ENCODE assay signal across 8 cellular contexts in genomic region chr14:105414456-105415371, GRCh38. TPM values are rescaled to one million over a fixed set of nuclear protein-coding genes. Genes with fewer than 3 reads are reported as not detected.
DNase-seq lines count a peak whose midpoint lies in the region; ATAC-seq and TF ChIP-seq lines count a peak whose summit lies in the region.

No MANE protein-coding gene starts in this region.

- WGBS in iPS DF 6.9 (ENCODE audit: insufficient coverage, insufficient read length) = no CpG with 5 or more reads among the region's 79 CpGs

- DNase-seq in AG09309 (ENCODE audit: low read depth) = no peak
- DNase-seq in LHCN-M2 (ENCODE audit: low read depth) = peak; percentile 17
- DNase-seq in T-helper 2 cell treated with Interferon-gamma antibody and Interleukin-4, amounts not matched to agents 5 μg/mL and 100 μg/mL, for 36 hours (ENCODE audit: low spot score) = peak; percentile 74
- peak; percentile 68 for DNase-seq in astrocyte of the spinal cord (ENCODE audit: low read depth, low spot score)
- DNase-seq in iPS DF 6.9 (ENCODE audit: low read depth, low spot score) = no peak
- DNase-seq in retinal pigment epithelial cell (ENCODE audit: low read depth) = no peak
- DNase-seq in NK-92 treated with Interleukin-12 subunit alpha and Interleukin-12 subunit beta, amount 100 ng/mL, for 24 hours (lab: John Stamatoyannopoulos, UW) = no peak

- H3K36me3 ChIP-seq in iPS DF 6.9 (ENCODE audit: control insufficient read depth, insufficient read depth, low read length) = no peaks in the 10 kb centered on the region

- peaks cover 2% of the 10 kb centered on the region; the same call in 1 of the 2 replicates for H3K4me1 ChIP-seq in iPS DF 6.9 (ENCODE audit: control insufficient read depth, insufficient read depth, low read length)

- H3K9me3 Mint-ChIP-seq in T-helper 2 cell treated with Interferon-gamma antibody and Interleukin-4, amounts not matched to agents 5 μg/mL and 100 μg/mL, for 36 hours = no peaks in the 10 kb centered on the region

- in situ Hi-C loops in astrocyte of the spinal cord (cut with HindIII; ENCODE audit: low sequenced_read_pairs) = no loop called here

- H3K27me3 ChIP-seq in iPS DF 6.9 (ENCODE audit: control insufficient read depth, insufficient read depth, low read length) = peaks cover 8% of the 10 kb centered on the region; the same call in 1 of the 2 replicates

- H3K4me3 Mint-ChIP-seq in T-helper 2 cell treated with Interferon-gamma antibody and Interleukin-4, amounts not matched to agents 5 μg/mL and 100 μg/mL, for 36 hours = peak overlapping the region; percentile 71

- peak overlapping the region; percentile 23 for H3K4me3 ChIP-seq in AG09309 (ENCODE audit: control insufficient read depth, low read depth, low read length)
- H3K4me3 ChIP-seq in astrocyte of the spinal cord (ENCODE audit: low read depth, low read length) = peak overlapping the region; percentile 27
- peak overlapping the region; percentile 33; the same call in 1 of the 2 replicates for H3K4me3 ChIP-seq in iPS DF 6.9 (ENCODE audit: low read length)
- peak overlapping the region; percentile 35 for H3K4me3 ChIP-seq in retinal pigment epithelial cell (ENCODE audit: low read length)

- H3K27me3 Mint-ChIP-seq in T-helper 2 cell treated with Interferon-gamma antibody and Interleukin-4, amounts not matched to agents 5 μg/mL and 100 μg/mL, for 36 hours (ENCODE audit: low read depth) = peaks cover 27% of the 10 kb centered on the region

- no peak overlapping the region for H3K27ac Mint-ChIP-seq in T-helper 2 cell treated with Interferon-gamma antibody and Interleukin-4, amounts not matched to agents 5 μg/mL and 100 μg/mL, for 36 hours

- H3K27ac ChIP-seq in iPS DF 6.9 (ENCODE audit: low read length) = no peak overlapping the region

- no peaks in the 10 kb centered on the region for H3K9me3 ChIP-seq in iPS DF 6.9 (ENCODE audit: control insufficient read depth, insufficient read depth, low read length)

- peaks cover 4% of the 10 kb centered on the region for H3K4me1 Mint-ChIP-seq in T-helper 2 cell treated with Interferon-gamma antibody and Interleukin-4, amounts not matched to agents 5 μg/mL and 100 μg/mL, for 36 hours (ENCODE audit: low read depth)

- TF ChIP-seq CTCF in AG09309 (IDR thresholded peaks at IDR 0.05; ENCODE audit: control insufficient read depth, insufficient read depth, low read depth, low read length, missing control alignments) = peak; percentile 29
- TF ChIP-seq CTCF in astrocyte of the spinal cord (IDR thresholded peaks at IDR 0.05; ENCODE audit: low read depth, low read length) = peak; percentile 54
- peak; percentile 51 for TF ChIP-seq CTCF in retinal pigment epithelial cell (conservative IDR thresholded peaks at IDR 0.05; ENCODE audit: low read depth, low read length)

- ATAC-seq in GM19043 (IDR thresholded peaks at IDR 0.05; ENCODE audit: low read depth, unreplicated experiment) = peak; percentile 51

- H3K36me3 Mint-ChIP-seq in T-helper 2 cell treated with Interferon-gamma antibody and Interleukin-4, amounts not matched to agents 5 μg/mL and 100 μg/mL, for 36 hours (ENCODE audit: low read depth) = no peaks in the 10 kb centered on the region

RNA-seq across cellular contexts. Expression of gene MTA1, which starts 4.9 kb away (rescaled TPM):
- total RNA-seq in LHCN-M2 (2014; rRNA removed) = 46.7 and 47.9 TPM in 2 replicates
- 37.4 TPM for polyA plus RNA-seq in LHCN-M2 (2012)

RNA-seq across cellular contexts. Expression of gene TEX22, which starts 16.4 kb away (rescaled TPM):
- total RNA-seq in LHCN-M2 (2014; rRNA removed) = 0.06 TPM in 1 of 2 replicates, not detected in the other
- polyA plus RNA-seq in LHCN-M2 (2012) = 0.38 TPM

RNA-seq across cellular contexts. Expression of gene CRIP2, which starts 59.9 kb away (rescaled TPM):
- 152 and 159 TPM in 2 replicates for total RNA-seq in LHCN-M2 (2014; rRNA removed)
- 165 TPM for polyA plus RNA-seq in LHCN-M2 (2012)

Comparison
In these comparisons a context has a peak if more than half of its experiments do, and no peak if none do; other contexts are left out.
1. DNase-seq: peak in LHCN-M2 (single experiment), T-helper 2 cell treated with Interferon-gamma antibody and Interleukin-4, amounts not matched to agents 5 μg/mL and 100 μg/mL, for 36 hours (single experiment) and astrocyte of the spinal cord (single experiment); none in AG09309 (single experiment), iPS DF 6.9 (single experiment), retinal pigment epithelial cell (single experiment) and NK-92 treated with Interleukin-12 subunit alpha and Interleukin-12 subunit beta, amount 100 ng/mL, for 24 hours (single experiment).
2. Peak in every context shown above with its lines, with median percentiles within 50 percentile points of each other: H3K4me3 ChIP-seq and CTCF ChIP-seq.